Comparison of ENCODE assay signal across 9 cellular contexts in the genomic region with DNA sequence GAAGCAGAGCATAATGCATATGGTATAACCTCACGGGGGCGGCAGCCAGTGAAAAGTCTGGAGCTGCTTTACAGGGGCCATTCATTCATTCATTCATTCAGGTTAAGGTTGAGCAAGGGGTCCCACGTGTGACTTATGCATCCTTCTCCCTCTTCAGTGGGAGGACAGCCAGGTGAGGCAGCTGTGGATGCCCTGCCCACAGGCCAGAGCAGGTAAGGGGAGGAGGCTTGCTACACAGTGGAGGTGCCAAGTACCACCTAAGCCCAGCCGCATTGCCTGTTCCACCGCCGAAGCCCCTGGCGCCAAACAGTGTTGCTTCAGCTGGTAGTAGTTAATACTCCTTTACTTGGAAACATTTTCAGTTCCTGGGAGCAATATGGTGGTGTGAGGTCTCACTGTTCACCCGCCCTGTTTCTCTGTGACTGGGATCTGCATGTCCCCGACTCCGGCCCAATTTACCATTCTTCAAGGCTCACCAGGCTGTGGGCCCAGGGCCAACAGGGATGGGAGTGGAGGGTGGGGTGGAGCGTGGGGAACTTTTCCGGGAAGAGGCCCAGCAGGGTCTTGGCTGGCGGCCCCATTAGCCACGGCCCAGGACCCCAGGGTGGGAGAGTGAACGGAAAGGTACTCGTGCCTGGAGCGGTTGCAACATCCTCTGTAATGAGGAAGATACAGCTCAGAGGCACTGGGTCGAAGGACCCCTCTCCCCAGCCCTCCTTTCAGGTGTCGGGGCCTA. TPM values are rescaled to one million over a fixed set of nuclear protein-coding genes. Genes with fewer than 3 reads are reported as not detected.
DNase-seq lines count a peak whose midpoint lies in the region; ATAC-seq and TF ChIP-seq lines count a peak whose summit lies in the region.
"Had no signal": no experiment of that assay in that cellular context is flagged by ENCODE, and none has a peak within 500 bp of the region (broad histone marks: within the 10 kb centered on the region; RNA-seq: fewer than 3 reads in every experiment).

No MANE protein-coding gene starts in this region.

- H3K27me3 ChIP-seq in CD8-positive, alpha-beta T cell (ENCODE audit: insufficient read depth, low read length), result peaks cover 15% of the 10 kb centered on the region
- H3K27me3 ChIP-seq in adipocyte (replicated peaks; ENCODE audit: control insufficient read depth, insufficient read depth, low read length), result no peaks in the 10 kb centered on the region
- peaks cover 38% of the 10 kb centered on the region for H3K27me3 ChIP-seq in iPS DF 6.9 (ENCODE audit: control insufficient read depth, insufficient read depth, low read length)
- H3K27me3 ChIP-seq in rectal smooth muscle tissue (ENCODE audit: control insufficient read depth, insufficient read depth, low read length), result peaks cover 4% of the 10 kb centered on the region
- H3K27me3 ChIP-seq in WERI-Rb-1 (ENCODE audit: insufficient read depth, low read depth, severe bottlenecking), result no peaks in the 10 kb centered on the region

- H3K4me3 ChIP-seq in CD8-positive, alpha-beta T cell (ENCODE audit: low read depth, low read length), result no peak overlapping the region
- H3K4me3 ChIP-seq in adipocyte (ENCODE audit: low read length) (peak overlapping the region; percentile 84), iPS DF 6.9 (ENCODE audit: low read length) (peak overlapping the region; percentile 53; the same call in 1 of the 2 replicates), rectal smooth muscle tissue (ENCODE audit: low read length) (peak overlapping the region; percentile 66), WERI-Rb-1 (ENCODE audit: low read depth, low read length) (no peak overlapping the region)

- H3K27me3 Mint-ChIP-seq in CD8-positive, alpha-beta T cell (ENCODE audit: low read depth), result peaks cover 27% of the 10 kb centered on the region

- no peak for ATAC-seq in CD8-positive, alpha-beta T cell

- H3K9ac ChIP-seq in adipocyte (ENCODE audit: low read length) (peak overlapping the region; percentile 87), rectal smooth muscle tissue (ENCODE audit: low read length) (no peak overlapping the region)

- no peak overlapping the region for H3K27ac Mint-ChIP-seq in CD8-positive, alpha-beta T cell

- no peak for DNase-seq in CD8-positive, alpha-beta T cell
- DNase-seq in adipocyte (ENCODE audit: low read depth) (peak; percentile 15), iPS DF 6.9 (ENCODE audit: low read depth, low spot score) (no peak), WERI-Rb-1 (no peak), DMS53 treated with DMSO at 0.1 percent for 48 hours (lab: John Stamatoyannopoulos, UW; ENCODE audit: unreplicated experiment) (no peak), kidney glomerular epithelial cell (lab: John Stamatoyannopoulos, UW) (no peak)
- no peak for DNase-seq in stimulated activated CD4-positive, alpha-beta T cell treated with anti-CD3 and anti-CD28 coated beads, Interleukin-4, amount 100 ng/mL, for 1 hour
- DNase-seq: effector memory CD4-positive, alpha-beta T cell had no signal

- no peak for TF ChIP-seq CTCF in CD8-positive, alpha-beta T cell (IDR thresholded peaks at IDR 0.05)
- TF ChIP-seq CTCF in WERI-Rb-1 (IDR thresholded peaks at IDR 0.05; ENCODE audit: low read depth, low read length), result no peak

- no peak overlapping the region for H3K27ac ChIP-seq in CD8-positive, alpha-beta T cell (ENCODE audit: low read depth, low read length)
- no peak overlapping the region for H3K27ac ChIP-seq in iPS DF 6.9 (ENCODE audit: low read length)
- peak overlapping the region; percentile 72 for H3K27ac ChIP-seq in rectal smooth muscle tissue (ENCODE audit: low read depth, low read length)
- H3K27ac ChIP-seq in WERI-Rb-1, result no peak overlapping the region

- CTCF ChIA-PET in CD8-positive, alpha-beta T cell (lab: Charles Lee), result no interaction called here

- peak overlapping the region; percentile 65 for H3K4me3 Mint-ChIP-seq in CD8-positive, alpha-beta T cell

- no peaks in the 10 kb centered on the region for H3K9me3 Mint-ChIP-seq in CD8-positive, alpha-beta T cell

- POLR2A ChIA-PET in CD8-positive, alpha-beta T cell (lab: Charles Lee), result no interaction called here

- intact Hi-C loops in CD8-positive, alpha-beta T cell (cut with DNase I, micrococcal nuclease), result no loop called here

- H3K36me3 Mint-ChIP-seq in CD8-positive, alpha-beta T cell, result no peaks in the 10 kb centered on the region

- no peaks in the 10 kb centered on the region for H3K36me3 ChIP-seq in CD8-positive, alpha-beta T cell (ENCODE audit: insufficient read depth, low read length)
- H3K36me3 ChIP-seq in adipocyte (ENCODE audit: control insufficient read depth, insufficient read depth, low read length, severe bottlenecking) (no peaks in the 10 kb centered on the region), iPS DF 6.9 (ENCODE audit: control insufficient read depth, insufficient read depth, low read length) (no peaks in the 10 kb centered on the region), rectal smooth muscle tissue (ENCODE audit: control insufficient read depth, insufficient read depth, low read length) (no peaks in the 10 kb centered on the region), WERI-Rb-1 (no peaks in the 10 kb centered on the region)

- peaks cover 12% of the 10 kb centered on the region for H3K4me1 Mint-ChIP-seq in CD8-positive, alpha-beta T cell (ENCODE audit: low read depth)

- H3K4me1 ChIP-seq in CD8-positive, alpha-beta T cell (ENCODE audit: insufficient read depth, low read length), result peaks cover 9% of the 10 kb centered on the region
- peaks cover 35% of the 10 kb centered on the region for H3K4me1 ChIP-seq in adipocyte (ENCODE audit: control insufficient read depth, insufficient read depth, low read length)
- H3K4me1 ChIP-seq in iPS DF 6.9 (ENCODE audit: control insufficient read depth, insufficient read depth, low read length), result peaks cover 4% of the 10 kb centered on the region
- H3K4me1 ChIP-seq in rectal smooth muscle tissue (ENCODE audit: control insufficient read depth, insufficient read depth, low read length), result peaks cover 10% of the 10 kb centered on the region

- no peaks in the 10 kb centered on the region for H3K9me3 ChIP-seq in CD8-positive, alpha-beta T cell (ENCODE audit: low read length)
- no peaks in the 10 kb centered on the region for H3K9me3 ChIP-seq in adipocyte (ENCODE audit: control insufficient read depth, low read length)
- no peaks in the 10 kb centered on the region for H3K9me3 ChIP-seq in iPS DF 6.9 (ENCODE audit: control insufficient read depth, insufficient read depth, low read length)
- H3K9me3 ChIP-seq in WERI-Rb-1 (ENCODE audit: severe bottlenecking), result no peaks in the 10 kb centered on the region

- WGBS in iPS DF 6.9 (ENCODE audit: insufficient coverage, insufficient read length), result no CpG with 5 or more reads among the region's 19 CpGs

RNA-seq across cellular contexts. Expression of a gene that starts 0.7 kb away (rescaled TPM):
- not detected for total RNA-seq in CD8-positive, alpha-beta T cell

Comparison
In these comparisons a context has a peak if more than half of its experiments do, and no peak if none do; other contexts are left out.
1. H3K4me3 ChIP-seq: peak in adipocyte (single experiment), iPS DF 6.9 (single experiment) and rectal smooth muscle tissue (single experiment); none in CD8-positive, alpha-beta T cell (single experiment) and WERI-Rb-1 (single experiment).